1 cellular context compared by ENCODE assay signal in genomic region chr5:160312139-160312959, GRCh38.
TF ChIP-seq lines count a peak whose summit lies in the region.

CCNJL (minus strand) TSS chr5:160312564; CDS start chr5:160311923, 641 bp downstream.

TF ChIP-seq in SK-N-SH, 30 proteins besides CTCF, POLR2A, EP300 and RAD21 (continued from another document):
- TF ChIP-seq REST (IDR thresholded peaks at IDR 0.05; ENCODE audit: low read depth, low read length) (0 out of 2 replicates have a peak, but pooled peaks have one; percentile 26), SMC3 (IDR thresholded peaks at IDR 0.05; ENCODE audit: low read depth, low read length) (no peak), POLR2AphosphoS5 (IDR thresholded peaks at IDR 0.05; ENCODE audit: low read depth, low read length) (peak; percentile 38; the same call in 1 of the 2 replicates), GATA2 (CRISPR knock-in tag; IDR thresholded peaks at IDR 0.05) (no peak), CHD2 (IDR thresholded peaks at IDR 0.05; ENCODE audit: low read length, partially characterized antibody) (peak; percentile 61)
